Comparison of ENCODE assay signal across 14 cellular contexts in the genomic region with DNA sequence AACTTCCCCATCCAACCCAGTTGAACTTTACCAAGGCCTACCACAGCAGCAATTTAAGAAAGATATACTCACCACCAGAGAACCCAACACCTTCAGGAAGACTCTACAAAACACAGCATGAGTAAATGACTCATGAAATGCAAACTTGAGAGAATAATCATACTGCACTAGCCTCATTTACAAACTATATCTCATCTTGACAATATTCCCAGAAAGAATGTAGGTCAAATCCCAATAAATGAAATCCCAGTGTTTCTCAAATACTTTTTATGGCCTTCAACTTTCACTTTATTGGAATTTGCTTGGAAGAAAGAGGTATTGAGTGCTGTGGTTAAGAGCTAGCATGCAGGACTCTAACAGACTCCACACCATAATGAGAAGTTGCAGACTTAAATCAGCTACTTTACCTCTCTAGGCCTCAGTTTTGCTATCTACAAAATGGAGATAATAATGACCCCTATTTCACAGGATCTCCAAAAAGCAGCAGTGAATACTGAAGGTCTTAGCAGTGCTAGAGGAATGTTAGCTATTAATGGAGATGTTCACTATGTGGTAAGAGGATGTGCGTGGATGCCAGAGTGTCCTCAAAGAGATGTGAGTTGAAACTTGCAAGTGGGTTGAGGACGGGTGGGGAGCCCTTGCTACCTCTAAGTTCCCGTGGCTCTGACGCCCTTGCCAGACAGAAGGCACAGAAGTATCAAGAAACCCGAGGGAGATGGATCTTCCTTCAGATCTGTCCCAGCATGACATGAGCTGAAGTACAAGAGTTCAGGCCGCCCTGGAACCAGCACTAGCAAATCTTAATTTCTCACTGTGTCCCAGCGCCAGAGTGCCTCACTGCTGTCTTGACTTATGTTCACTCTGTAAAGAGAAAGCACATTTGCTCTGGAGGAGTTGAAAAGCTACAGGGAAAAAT. TPM values are rescaled to one million over a fixed set of nuclear protein-coding genes. Genes with fewer than 3 reads are reported as not detected.
DNase-seq lines count a peak whose midpoint lies in the region; ATAC-seq and TF ChIP-seq lines count a peak whose summit lies in the region.
"Had no signal": no experiment of that assay in that cellular context is flagged by ENCODE, and none has a peak within 500 bp of the region (broad histone marks: within the 10 kb centered on the region; RNA-seq: fewer than 3 reads in every experiment).

No MANE protein-coding gene starts in this region.

- BruUV-seq in Calu3 (replicated peaks; lab: Mats Ljungman, UMichigan): no TSS peak

- no peaks in the 10 kb centered on the region for H3K36me3 Mint-ChIP-seq in Calu3 (ENCODE audit: insufficient read depth, unreplicated experiment)
- H3K36me3 Mint-ChIP-seq in naive thymus-derived CD8-positive, alpha-beta T cell: peaks cover 0 to 32% (median 15%) of the 10 kb centered on the region in 3 donors

- no peak for DNase-seq in Calu3
- peak; percentile 65 for DNase-seq in HS-5 (ENCODE audit: low read depth)
- peak; percentile 78 for DNase-seq in astrocyte of the cerebellum (ENCODE audit: low read depth)
- no peak for DNase-seq in naive thymus-derived CD8-positive, alpha-beta T cell
- no peak for DNase-seq in RKO (ENCODE audit: low spot score)
- no peak for DNase-seq in NCI-H2227 treated with DMSO at 0.1 percent for 48 hours (lab: John Stamatoyannopoulos, UW)
- DNase-seq: activated gamma-delta T cell treated with Interleukin-2 at 50 U/mL for 16 hours, DND-41, NCI-H2029 treated with DMSO at 0.1 percent for 48 hours, sigmoid colon, uterus had no signal

- TF ChIP-seq CTCF in Calu3 (IDR thresholded peaks at IDR 0.05; ENCODE audit: unreplicated experiment): no peak
- TF ChIP-seq CTCF in astrocyte of the cerebellum (IDR thresholded peaks at IDR 0.05; ENCODE audit: low read depth, low read length, missing control alignments): no peak

- H3K4me3 Mint-ChIP-seq in Calu3 (ENCODE audit: low read depth, unreplicated experiment): peak overlapping the region; percentile 21
- H3K4me3 Mint-ChIP-seq in naive thymus-derived CD8-positive, alpha-beta T cell: peak overlapping the region in 8 of 10 donors; percentile 8 to 47 (median 24)
- H3K4me3 Mint-ChIP-seq: IgD-negative memory B cell had no signal

- H3K4me1 Mint-ChIP-seq in Calu3 (ENCODE audit: low read depth, unreplicated experiment): peaks cover 39% of the 10 kb centered on the region
- H3K4me1 Mint-ChIP-seq in naive thymus-derived CD8-positive, alpha-beta T cell: peaks cover 42 to 87% (median 66%) of the 10 kb centered on the region in 4 donors

- H3K27ac Mint-ChIP-seq in Calu3 (ENCODE audit: unreplicated experiment): no peak overlapping the region
- peak overlapping the region; percentile 33 to 87 (median 72) for H3K27ac Mint-ChIP-seq in naive thymus-derived CD8-positive, alpha-beta T cell

- no peaks in the 10 kb centered on the region for H3K9me3 Mint-ChIP-seq in Calu3 (ENCODE audit: low read depth, unreplicated experiment)
- no peaks in the 10 kb centered on the region for H3K9me3 Mint-ChIP-seq in naive thymus-derived CD8-positive, alpha-beta T cell
- H3K9me3 Mint-ChIP-seq: IgD-negative memory B cell had no signal

- CTCF ChIA-PET in Calu3 (lab: Charles Lee): no interaction called here

- intact Hi-C loops in Calu3 (cut with micrococcal nuclease; ENCODE audit: unreplicated experiment): no loop called here

- peak in 1 of 2 donors; percentile 17 for ATAC-seq in naive thymus-derived CD8-positive, alpha-beta T cell
- ATAC-seq in GM18873 (IDR thresholded peaks at IDR 0.05; ENCODE audit: low FRiP score, unreplicated experiment): no peak

- POLR2A ChIA-PET in naive thymus-derived CD8-positive, alpha-beta T cell (lab: Charles Lee): interaction anchor here (0.9 kb wide), 2 partner anchors 9 to 51 kb away, joined by 3 read pairs; no protein-coding TSS in a partner anchor

- H3K27me3 Mint-ChIP-seq in Calu3 (ENCODE audit: unreplicated experiment): no peaks in the 10 kb centered on the region
- H3K27me3 Mint-ChIP-seq in naive thymus-derived CD8-positive, alpha-beta T cell: no peaks in the 10 kb centered on the region

- no peak overlapping the region for H3K4me3 ChIP-seq in astrocyte of the cerebellum (ENCODE audit: low read depth, low read length)
- H3K4me3 ChIP-seq: hepatocyte, sigmoid colon, uterus had no signal

- in situ Hi-C loops in astrocyte of the cerebellum (cut with HindIII; ENCODE audit: low sequenced_read_pairs): no loop called here

RNA-seq across cellular contexts. Expression of gene FYN, which starts 59.7 kb away (rescaled TPM):
- total RNA-seq in Calu3 (2022): 61.0 and 64.6 TPM in 2 replicates
- total RNA-seq in naive thymus-derived CD8-positive, alpha-beta T cell: 100 to 1,000 TPM; 521 to 531 TPM
- 100 to 1,000 TPM; 159 to 317 (median 317) TPM for polyA plus RNA-seq in naive thymus-derived CD8-positive, alpha-beta T cell

Comparison
In these comparisons a context has a peak if more than half of its experiments do, and no peak if none do; other contexts are left out.
1. DNase-seq: peak in HS-5 (single experiment) and astrocyte of the cerebellum (single experiment); none in Calu3 (single experiment), naive thymus-derived CD8-positive, alpha-beta T cell (0 of 10), RKO (single experiment) and NCI-H2227 treated with DMSO at 0.1 percent for 48 hours (single experiment).